In genomic region chr11:46392421-46393230, GRCh38 we compare ENCODE assay signal across 8 cellular contexts. TPM values are rescaled to one million over a fixed set of nuclear protein-coding genes. Genes with fewer than 3 reads are reported as not detected.
A peak's percentile ranks its signal among the peaks of the same experiment; 100 is the strongest.
DNase-seq lines count a peak whose midpoint lies in the region; ATAC-seq and TF ChIP-seq lines count a peak whose summit lies in the region.

No MANE protein-coding gene starts in this region.

- DNase-seq in Calu3 (peak; percentile 89), M059J (ENCODE audit: low read depth) (peak; percentile 82), cerebellum (ENCODE audit: low spot score) (peak; percentile 38), kidney glomerular epithelial cell (lab: John Stamatoyannopoulos, UW) (peak; percentile 43), NK-92 (lab: John Stamatoyannopoulos, UW; ENCODE audit: unreplicated experiment) (no peak)
- DNase-seq in activated CD4-positive, CD25-positive, alpha-beta regulatory T cell treated with anti-CD3 and anti-CD28 coated beads, Interleukin-2, amount 50 U/mL, for 72 hours, result peak; percentile 82
- DNase-seq in stimulated activated CD4-positive, alpha-beta T cell treated with anti-CD3 and anti-CD28 coated beads, Interleukin-15, amount 100 ng/mL, for 1 hour (ENCODE audit: low read depth in 1 of 2, low spot score in 1 of 2), result peak; percentile 58 to 68

- TF ChIP-seq CTCF in Calu3 (IDR thresholded peaks at IDR 0.05; ENCODE audit: unreplicated experiment), result no peak

- H3K4me1 Mint-ChIP-seq in Calu3 (ENCODE audit: low read depth, unreplicated experiment), result peaks cover 26% of the 10 kb centered on the region

- CTCF ChIA-PET in Calu3 (lab: Charles Lee), result interaction anchor here (0.6 to 1.5 kb wide), 9 partner anchors 9 to 225 kb away, joined by 3 to 7 read pairs (median 4); partner anchors contain the start of gene ATG13

- peak overlapping the region; percentile 71 for H3K4me3 Mint-ChIP-seq in Calu3 (ENCODE audit: low read depth, unreplicated experiment)

- ATAC-seq in GM21723 (IDR thresholded peaks at IDR 0.05; ENCODE audit: unreplicated experiment), result peak; percentile 68

- peaks cover 54% of the 10 kb centered on the region for H3K27me3 Mint-ChIP-seq in Calu3 (ENCODE audit: unreplicated experiment)

- no peaks in the 10 kb centered on the region for H3K9me3 Mint-ChIP-seq in Calu3 (ENCODE audit: low read depth, unreplicated experiment)

- H3K36me3 Mint-ChIP-seq in Calu3 (ENCODE audit: insufficient read depth, unreplicated experiment), result peaks cover 36% of the 10 kb centered on the region

- H3K27ac Mint-ChIP-seq in Calu3 (ENCODE audit: unreplicated experiment), result peak overlapping the region; percentile 50

- no TSS peak for BruUV-seq in Calu3 (replicated peaks; lab: Mats Ljungman, UMichigan)

- intact Hi-C loops in Calu3 (cut with micrococcal nuclease; ENCODE audit: unreplicated experiment), result no loop called here

RNA-seq across cellular contexts. Expression of gene CHRM4, which starts 1.1 kb away (rescaled TPM):
- total RNA-seq in Calu3 (2022), result not detected in 2 replicates
- total RNA-seq in M059J (2014; rRNA removed; shearing (Covaris generic)), result 0.49 TPM in 1 of 2 replicates, not detected in the other
- total RNA-seq in cerebellum, result 2.6 TPM

RNA-seq across cellular contexts. Expression of gene MDK, which starts 11.2 kb away (rescaled TPM):
- total RNA-seq in Calu3 (2022), result 74.9 and 139 TPM in 2 replicates
- 543 and 581 TPM in 2 replicates for total RNA-seq in M059J (2014; rRNA removed; shearing (Covaris generic))
- 46.8 TPM for total RNA-seq in cerebellum

RNA-seq across cellular contexts. Expression of gene DGKZ, which starts 45.4 kb away (rescaled TPM):
- total RNA-seq in Calu3 (2022) (38.0 and 40.2 TPM in 2 replicates), cerebellum (48.1 TPM)
- 38.4 and 73.4 TPM in 2 replicates for total RNA-seq in M059J (2014; rRNA removed; shearing (Covaris generic))
